Comparison of ENCODE assay signal across 8 cellular contexts in the genomic region with DNA sequence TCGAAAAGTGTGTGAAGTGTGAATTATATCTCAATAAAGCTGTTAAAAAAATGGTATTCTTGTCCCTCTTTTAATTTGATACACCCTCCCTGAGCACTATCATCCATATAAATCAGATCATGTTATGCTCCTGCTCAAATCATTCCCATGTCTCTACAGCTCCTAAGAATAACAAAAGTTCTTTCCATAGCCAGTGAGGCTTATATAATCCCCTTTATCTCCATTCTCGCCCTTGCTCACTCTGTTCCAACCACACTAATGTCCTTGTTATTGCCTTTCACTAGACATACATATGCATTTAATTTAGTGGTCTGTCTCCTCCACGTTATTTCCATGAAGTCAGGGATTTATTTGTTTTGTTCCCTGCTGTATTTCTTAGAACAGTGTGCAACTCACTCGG.
"Had no signal": no experiment of that assay in that cellular context is flagged by ENCODE, and none has a peak within 500 bp of the region (broad histone marks: within the 10 kb centered on the region; RNA-seq: fewer than 3 reads in every experiment).

No MANE protein-coding gene starts in this region.

- H3K27ac ChIP-seq: GM23248, HL-60 had no signal

- DNase-seq: GM23248, GOT3, H7, HFFc6 had no signal

- H3K4me3 ChIP-seq: GM23248, HAP-1 had no signal

- H3K9me3 ChIP-seq: HAP-1 had no signal

- H2AFZ ChIP-seq: GM23248 had no signal

- ATAC-seq: HCT116, HepG2 had no signal
